Comparison of ENCODE assay signal across 8 cellular contexts in genomic region chr4:150297861-150298474, GRCh38.
DNase-seq lines count a peak whose midpoint lies in the region; ATAC-seq and TF ChIP-seq lines count a peak whose summit lies in the region.

No MANE protein-coding gene starts in this region.

- no peak for ATAC-seq in activated CD8-positive, alpha-beta T cell treated with anti-CD3 and anti-CD28 coated beads for 36 hours
- ATAC-seq in right cardiac atrium (no peak), HG02938 (IDR thresholded peaks at IDR 0.05; ENCODE audit: unreplicated experiment) (no peak)

- no peak overlapping the region for H3K27ac ChIP-seq in right cardiac atrium (ENCODE audit: low read length)

- POLR2A ChIA-PET in activated CD8-positive, alpha-beta T cell treated with anti-CD3 and anti-CD28 coated beads for 36 hours (lab: Charles Lee), result no interaction called here

- no peak overlapping the region for H3K4me3 Mint-ChIP-seq in activated CD8-positive, alpha-beta T cell treated with anti-CD3 and anti-CD28 coated beads for 36 hours

- H3K27me3 Mint-ChIP-seq in activated CD8-positive, alpha-beta T cell treated with anti-CD3 and anti-CD28 coated beads for 36 hours, result no peaks in the 10 kb centered on the region

- no peaks in the 10 kb centered on the region for H3K4me1 ChIP-seq in right cardiac atrium (ENCODE audit: control insufficient read depth, insufficient read depth, low read length)

- peak; percentile 66 for DNase-seq in AG10803 (ENCODE audit: low read depth)
- peak; percentile 34 for DNase-seq in NCI-H146 (lab: John Stamatoyannopoulos, UW)
- DNase-seq in activated CD8-positive, alpha-beta T cell treated with anti-CD3 and anti-CD28 coated beads for 36 hours, result peak; percentile 71
- peak in 2 of 3 donors; percentile 23 to 36 for DNase-seq in right cardiac atrium
- peak; percentile 4 for DNase-seq in stimulated activated CD4-positive, alpha-beta T cell treated with anti-CD3 and anti-CD28 coated beads, Interleukin-1b, Interleukin-23, amount 100 ng/mL, for 48 hours
- DNase-seq in germinal center (ENCODE audit: low spot score), result no peak

- H3K9me3 ChIP-seq in right cardiac atrium (ENCODE audit: control insufficient read depth, low read length), result no peaks in the 10 kb centered on the region

- WGBS in right cardiac atrium, result 96% methylated on average over 1 of the region's 1 CpG

- intact Hi-C loops in activated CD8-positive, alpha-beta T cell treated with anti-CD3 and anti-CD28 coated beads for 36 hours (cut with micrococcal nuclease), result loop anchor here (5.0 kb wide), 1 partner anchor 569 kb away; no protein-coding TSS in a partner anchor
- intact Hi-C loops in right cardiac atrium (cut with DNase I), result loop anchor here in 3 of 4 donors (5.0 to 10.0 kb wide), 2 partner anchors 567 to 569 kb away; no protein-coding TSS in a partner anchor

- H3K27ac Mint-ChIP-seq in activated CD8-positive, alpha-beta T cell treated with anti-CD3 and anti-CD28 coated beads for 36 hours, result no peak overlapping the region

- no peak overlapping the region for H3K4me3 ChIP-seq in AG10803 (ENCODE audit: low read length)
- no peak overlapping the region for H3K4me3 ChIP-seq in right cardiac atrium (ENCODE audit: low read length)

- H3K27me3 ChIP-seq in right cardiac atrium (ENCODE audit: control insufficient read depth, insufficient read depth), result no peaks in the 10 kb centered on the region

- peaks cover 1% of the 10 kb centered on the region for H3K9me3 Mint-ChIP-seq in activated CD8-positive, alpha-beta T cell treated with anti-CD3 and anti-CD28 coated beads for 36 hours

- H3K36me3 Mint-ChIP-seq in activated CD8-positive, alpha-beta T cell treated with anti-CD3 and anti-CD28 coated beads for 36 hours (ENCODE audit: low read depth), result peaks cover 4% of the 10 kb centered on the region

- CTCF ChIA-PET in activated CD8-positive, alpha-beta T cell treated with anti-CD3 and anti-CD28 coated beads for 36 hours (lab: Charles Lee), result interaction anchor here (0.6 to 4.1 kb wide), 8 partner anchors 10 to 570 kb away, joined by 3 to 31 read pairs (median 4); no protein-coding TSS in a partner anchor

- H3K4me1 Mint-ChIP-seq in activated CD8-positive, alpha-beta T cell treated with anti-CD3 and anti-CD28 coated beads for 36 hours (ENCODE audit: low read depth), result peaks cover 10% of the 10 kb centered on the region

- peak; percentile 84 for TF ChIP-seq CTCF in AG10803 (conservative IDR thresholded peaks at IDR 0.05; ENCODE audit: low read length)
- peak; percentile 50 for TF ChIP-seq CTCF in GM12872 (IDR thresholded peaks at IDR 0.05; ENCODE audit: insufficient read depth, low read depth, low read length)
- TF ChIP-seq CTCF in activated CD8-positive, alpha-beta T cell treated with anti-CD3 and anti-CD28 coated beads for 36 hours (IDR thresholded peaks at IDR 0.05), result peak; percentile 73
